34 cellular contexts compared by ENCODE assay signal in genomic region chr16:12942861-12943260, GRCh38. TPM values are rescaled to one million over a fixed set of nuclear protein-coding genes. Genes with fewer than 3 reads are reported as not detected.
"Had no signal": no experiment of that assay in that cellular context is flagged by ENCODE, and none has a peak within 500 bp of the region (broad histone marks: within the 10 kb centered on the region; RNA-seq: fewer than 3 reads in every experiment).

No MANE protein-coding gene starts in this region.

- H3K27ac Mint-ChIP-seq: activated B cell treated with CpG ODN at 0.5 μM for 24 hours; activated CD4-positive, alpha-beta memory T cell treated with anti-CD3 and anti-CD28 coated beads for 36 hours; activated naive CD4-positive, alpha-beta T cell treated with anti-CD3 and anti-CD28 coated beads, Interleukin-2, amount 10 ng/mL, durations not matched to agents 7 days and 5 days; activated naive CD8-positive, alpha-beta T cell; activated naive CD8-positive, alpha-beta T cell treated with anti-CD3 and anti-CD28 coated beads, Interleukin-2, amount 50 U/mL, for 24 hours; activated T-helper 1 cell treated with anti-CD3 and anti-CD28 coated beads, Interleukin-12 subunit alpha, Interleukin-12 subunit beta, Interleukin-2, Interleukin-4 antibody, amounts not matched to agents 30 ng/mL and 10 ng/mL and 1 ng/mL, durations not matched to agents 14 hours and 24 hours and 36 hours; T-helper 1 cell treated with Interleukin-12 subunit alpha and Interleukin-12 subunit beta and Interleukin-4 antibody, amounts not matched to agents 30 μg/mL and 1 μg/mL, for 36 hours; T-helper 2 cell treated with Interferon-gamma antibody and Interleukin-4, amounts not matched to agents 5 μg/mL and 100 μg/mL, for 36 hours had no signal

- ATAC-seq: activated naive CD8-positive, alpha-beta T cell treated with anti-CD3 and anti-CD28 coated beads, Interleukin-2, amount 50 U/mL, for 24 hours; activated T-cell treated with anti-CD3 and anti-CD28 coated beads, Interleukin-2, amount 50 U/mL, for 4 hours; Panc1 had no signal

- H3K36me3 Mint-ChIP-seq: activated CD4-positive, alpha-beta memory T cell treated with anti-CD3 and anti-CD28 coated beads for 36 hours; activated naive CD4-positive, alpha-beta T cell treated with anti-CD3 and anti-CD28 coated beads, Interleukin-2, amount 10 ng/mL, durations not matched to agents 7 days and 5 days; activated naive CD8-positive, alpha-beta T cell had no signal

- H3K4me1 ChIP-seq: SJCRH30 had no signal

- H3K9me3 ChIP-seq: MG63, SJCRH30 had no signal

- H3K27me3 Mint-ChIP-seq: activated naive CD4-positive, alpha-beta T cell treated with anti-CD3 and anti-CD28 coated beads, Interleukin-2, amount 10 ng/mL, durations not matched to agents 7 days and 5 days had no signal

- H3K4me3 Mint-ChIP-seq: activated B cell treated with CpG ODN at 0.5 μM for 24 hours; activated CD4-positive, alpha-beta memory T cell treated with anti-CD3 and anti-CD28 coated beads for 36 hours; activated naive CD4-positive, alpha-beta T cell treated with anti-CD3 and anti-CD28 coated beads, Interleukin-2, amount 10 ng/mL, durations not matched to agents 7 days and 5 days; activated naive CD8-positive, alpha-beta T cell; activated naive CD8-positive, alpha-beta T cell treated with anti-CD3 and anti-CD28 coated beads, Interleukin-2, amount 50 U/mL, for 24 hours; activated T-cell treated with anti-CD3 and anti-CD28 coated beads, Interleukin-2, amount 50 U/mL, for 4 hours; activated T-helper 1 cell treated with anti-CD3 and anti-CD28 coated beads, Interleukin-12 subunit alpha, Interleukin-12 subunit beta, Interleukin-2, Interleukin-4 antibody, amounts not matched to agents 30 ng/mL and 10 ng/mL and 1 ng/mL, durations not matched to agents 14 hours and 24 hours and 36 hours; central memory CD8-positive, alpha-beta T cell; T-helper 1 cell treated with Interleukin-12 subunit alpha and Interleukin-12 subunit beta and Interleukin-4 antibody, amounts not matched to agents 30 μg/mL and 1 μg/mL, for 36 hours; T-helper 2 cell treated with Interferon-gamma antibody and Interleukin-4, amounts not matched to agents 5 μg/mL and 100 μg/mL, for 36 hours had no signal

- H3K4me1 Mint-ChIP-seq: activated B cell treated with CpG ODN at 0.5 μM for 24 hours; activated naive CD4-positive, alpha-beta T cell treated with anti-CD3 and anti-CD28 coated beads, Interleukin-2, amount 10 ng/mL, durations not matched to agents 7 days and 5 days; activated naive CD8-positive, alpha-beta T cell treated with anti-CD3 and anti-CD28 coated beads, Interleukin-2, amount 50 U/mL, for 24 hours; central memory CD8-positive, alpha-beta T cell had no signal

- H3K4me3 ChIP-seq: cardiac muscle cell, MG63, SJCRH30, SK-N-MC had no signal

- H3K36me3 ChIP-seq: brain microvascular endothelial cell, cardiac muscle cell, MG63, SJCRH30 had no signal

- H3K27me3 ChIP-seq: brain microvascular endothelial cell, cardiac muscle cell, MG63, SJCRH30 had no signal

- H3K9me3 Mint-ChIP-seq: activated B cell treated with CpG ODN at 0.5 μM for 24 hours; activated CD4-positive, alpha-beta memory T cell treated with anti-CD3 and anti-CD28 coated beads for 36 hours; activated T-cell treated with anti-CD3 and anti-CD28 coated beads, Interleukin-2, amount 50 U/mL, for 4 hours had no signal

- DNase-seq: activated B cell treated with CpG ODN at 0.5 μM for 24 hours; activated CD4-positive, alpha-beta memory T cell treated with anti-CD3 and anti-CD28 coated beads for 36 hours; activated CD4-positive, alpha-beta T cell treated with anti-CD3 and anti-CD28 coated beads for 4 hours; activated CD4-positive, alpha-beta T cell treated with anti-CD3 and anti-CD28 coated beads, Interleukin-2, amount 50 U/mL, for 1 hour; activated CD4-positive, CD25-positive, alpha-beta regulatory T cell treated with anti-CD3 and anti-CD28 coated beads, Interleukin-2, amount 50 U/mL, for 72 hours; activated CD8-positive, alpha-beta memory T cell treated with anti-CD3 and anti-CD28 coated beads, Interleukin-2, amount 50 U/mL, for 4 hours; activated effector memory CD4-positive, alpha-beta T cell treated with Interleukin-2 at 50 U/mL for 16 hours; activated naive CD4-positive, alpha-beta T cell treated with anti-CD3 and anti-CD28 coated beads, Interleukin-2, amount 10 ng/mL, durations not matched to agents 7 days and 5 days; activated naive CD8-positive, alpha-beta T cell treated with anti-CD3 and anti-CD28 coated beads, Interleukin-2, amount 50 U/mL, for 24 hours; activated T-cell treated with anti-CD3 and anti-CD28 coated beads for 4 hours; activated T-cell treated with anti-CD3 and anti-CD28 coated beads, Interleukin-2, amount 50 U/mL, for 4 hours; aorta; brain microvascular endothelial cell; Kasumi-1; KG1; MG63; NCI-H1048; NCI-H1105 treated with DMSO at 0.1 percent for 48 hours; NCI-H1436; NCI-H1694; NCI-H1930; NCI-H2081 treated with DMSO at 0.1 percent for 48 hours; NCI-H345; NCI-H524 treated with DMSO at 0.1 percent for 48 hours; SHP77; SJCRH30 had no signal

RNA-seq across cellular contexts. Expression of gene SHISA9, which starts 41.5 kb away (rescaled TPM):
- total RNA-seq: SJCRH30 had no signal
